ENCODE assay signal across 18 cellular contexts in genomic region chr6:136093835-136094234, GRCh38.
A peak's percentile ranks its signal among the peaks of the same experiment; 100 is the strongest.
DNase-seq lines count a peak whose midpoint lies in the region; ATAC-seq and TF ChIP-seq lines count a peak whose summit lies in the region.
"Had no signal": no experiment of that assay in that cellular context is flagged by ENCODE, and none has a peak within 500 bp of the region (broad histone marks: within the 10 kb centered on the region; RNA-seq: fewer than 3 reads in every experiment).

No MANE protein-coding gene starts in this region.

- WGBS in heart right ventricle, 2 donors = 96% methylated on average over 1 of the region's 1 CpG

- peaks cover 16% of the 10 kb centered on the region for H3K9me3 ChIP-seq in left ventricle myocardium inferior (replicated peaks)
- H3K9me3 ChIP-seq in heart right ventricle = peaks cover 0 to 11% (median 0%) of the 10 kb centered on the region in 11 donors
- no peaks in the 10 kb centered on the region for H3K9me3 ChIP-seq in HEK293 (ENCODE audit: control insufficient read depth, insufficient read depth, low read depth, low read length)
- H3K9me3 ChIP-seq: Caco-2 had no signal

- TF ChIP-seq CTCF in left ventricle myocardium inferior (IDR thresholded peaks at IDR 0.05; ENCODE audit: borderline replicate concordance) (no peak), heart right ventricle (IDR thresholded peaks at IDR 0.05) (no peak), HEK293 (tag by site-specific recombination; IDR thresholded peaks at IDR 0.05) (no peak)

- H3K9me3 Mint-ChIP-seq in stimulated activated effector memory CD8-positive, alpha-beta T cell treated with anti-CD3 and anti-CD28 coated beads, Interleukin-12 subunit alpha, Interleukin-12 subunit beta, amount 100 ng/mL, for 72 hours = peaks cover 5% of the 10 kb centered on the region

- no peak overlapping the region for H3K4me3 Mint-ChIP-seq in stimulated activated effector memory CD8-positive, alpha-beta T cell treated with anti-CD3 and anti-CD28 coated beads, Interleukin-12 subunit alpha, Interleukin-12 subunit beta, amount 100 ng/mL, for 72 hours
- H3K4me3 Mint-ChIP-seq: B cell; CD4-positive, alpha-beta T cell; CD8-positive, alpha-beta T cell had no signal

- DNase-seq in left ventricle myocardium inferior (no peak), heart right ventricle (no peak), G401 (ENCODE audit: low spot score) (no peak)
- DNase-seq in stimulated activated effector memory CD8-positive, alpha-beta T cell treated with anti-CD3 and anti-CD28 coated beads, Interleukin-12 subunit alpha, Interleukin-12 subunit beta, amount 100 ng/mL, for 72 hours (ENCODE audit: low spot score in 2 of 2) = no peak
- DNase-seq: AML-193; Caco-2; Calu3; CD4-positive, alpha-beta T cell; CD8-positive, alpha-beta T cell; DMS79 treated with DMSO at 0.1 percent for 48 hours; GDM1 had no signal

- H3K27ac Mint-ChIP-seq in stimulated activated effector memory CD8-positive, alpha-beta T cell treated with anti-CD3 and anti-CD28 coated beads, Interleukin-12 subunit alpha, Interleukin-12 subunit beta, amount 100 ng/mL, for 72 hours = no peak overlapping the region
- H3K27ac Mint-ChIP-seq: B cell; CD4-positive, alpha-beta T cell; CD8-positive, alpha-beta T cell had no signal

- H3K27ac ChIP-seq in left ventricle myocardium inferior (replicated peaks) (peak overlapping the region; percentile 81), heart right ventricle (peak overlapping the region in 2 of 10 donors; percentile 5 to 80), HEK293 (ENCODE audit: extremely low read depth, low read depth, low read length) (no peak overlapping the region)
- H3K27ac ChIP-seq: 22Rv1; A549; BLaER1 treated with 17β-estradiol and CSF1 and Interleukin-3, amounts not matched to agents 10 nM and 100 nM; C4-2B had no signal

- intact Hi-C loops in left ventricle myocardium inferior (cut with micrococcal nuclease) (no loop called here), heart right ventricle (cut with DNase I) (no loop called here)

- H3K27me3 ChIP-seq in left ventricle myocardium inferior (ENCODE audit: low read depth) (no peaks in the 10 kb centered on the region), heart right ventricle (no peaks in the 10 kb centered on the region)
- H3K27me3 ChIP-seq: BLaER1 treated with 17β-estradiol and CSF1 and Interleukin-3, amounts not matched to agents 10 nM and 100 nM had no signal

- H3K4me3 ChIP-seq in left ventricle myocardium inferior = no peak overlapping the region
- H3K4me3 ChIP-seq in heart right ventricle = no peak overlapping the region
- H3K4me3 ChIP-seq in HEK293 (ENCODE audit: low read depth, low read length) = no peak overlapping the region
- H3K4me3 ChIP-seq: A549; BLaER1 treated with 17β-estradiol and CSF1 and Interleukin-3, amounts not matched to agents 10 nM and 100 nM; GM12878 had no signal

- CTCF ChIA-PET in HEK293 (lab: Yijun Ruan, JAX) = no interaction called here

- H3K36me3 ChIP-seq in left ventricle myocardium inferior (no peaks in the 10 kb centered on the region), heart right ventricle (no peaks in the 10 kb centered on the region), HEK293 (ENCODE audit: control insufficient read depth in 2 of 2, insufficient read depth in 1 of 2, low read length in 2 of 2) (no peaks in the 10 kb centered on the region)
- H3K36me3 ChIP-seq: BLaER1 treated with 17β-estradiol and CSF1 and Interleukin-3, amounts not matched to agents 10 nM and 100 nM had no signal

- no peak for ATAC-seq in heart right ventricle
- peak; percentile 13 for ATAC-seq in stimulated activated effector memory CD8-positive, alpha-beta T cell treated with anti-CD3 and anti-CD28 coated beads, Interleukin-12 subunit alpha, Interleukin-12 subunit beta, amount 100 ng/mL, for 72 hours
- ATAC-seq: A549; CD8-positive, alpha-beta T cell; GM12878 had no signal

- no peaks in the 10 kb centered on the region for H3K36me3 Mint-ChIP-seq in stimulated activated effector memory CD8-positive, alpha-beta T cell treated with anti-CD3 and anti-CD28 coated beads, Interleukin-12 subunit alpha, Interleukin-12 subunit beta, amount 100 ng/mL, for 72 hours
- H3K36me3 Mint-ChIP-seq: CD8-positive, alpha-beta T cell had no signal

- in situ Hi-C loops in G401 (cut with HindIII; ENCODE audit: low sequenced_read_pairs) = no loop called here

- POLR2A ChIA-PET in HEK293 (lab: Yijun Ruan, JAX) = no interaction called here

- H3K4me1 ChIP-seq in left ventricle myocardium inferior = peaks cover 52% of the 10 kb centered on the region
- H3K4me1 ChIP-seq in heart right ventricle = peaks cover 2 to 44% (median 22%) of the 10 kb centered on the region in 9 donors
- no peaks in the 10 kb centered on the region for H3K4me1 ChIP-seq in HEK293 (ENCODE audit: control insufficient read depth, insufficient read depth, low read length)
- H3K4me1 ChIP-seq: BLaER1 treated with 17β-estradiol and CSF1 and Interleukin-3, amounts not matched to agents 10 nM and 100 nM had no signal

- H3K4me1 Mint-ChIP-seq in stimulated activated effector memory CD8-positive, alpha-beta T cell treated with anti-CD3 and anti-CD28 coated beads, Interleukin-12 subunit alpha, Interleukin-12 subunit beta, amount 100 ng/mL, for 72 hours = no peaks in the 10 kb centered on the region
- H3K4me1 Mint-ChIP-seq: B cell had no signal

TF ChIP-seq in HEK293, 187 proteins besides CTCF, POLR2A, EP300 and RAD21:
- peak; percentile 35; the same call in 1 of the 2 replicates for TF ChIP-seq TRIM28 (IDR thresholded peaks at IDR 0.05; ENCODE audit: borderline replicate concordance, low read length)
- TF ChIP-seq ZNF184 (tag by site-specific recombination; IDR thresholded peaks at IDR 0.05) = no peak
- no peak for TF ChIP-seq ZNF239 (tag by site-specific recombination; IDR thresholded peaks at IDR 0.05)
- TF ChIP-seq ZNF398 (tag by site-specific recombination; IDR thresholded peaks at IDR 0.05) = no peak
- no peak for TF ChIP-seq ZNF133 (tag by site-specific recombination; IDR thresholded peaks at IDR 0.05)
- TF ChIP-seq ZNF658 (tag by site-specific recombination; IDR thresholded peaks at IDR 0.05) = no peak
- TF ChIP-seq SETDB1 (IDR thresholded peaks at IDR 0.05; ENCODE audit: insufficient read length, low read length) = peak; percentile 52
- TF ChIP-seq PRDM10 (tag by site-specific recombination; IDR thresholded peaks at IDR 0.05) = no peak
- TF ChIP-seq ZNF707 (tag by site-specific recombination; IDR thresholded peaks at IDR 0.05) = no peak
- no peak for TF ChIP-seq YY1 (tag by site-specific recombination; IDR thresholded peaks at IDR 0.05)
